19 cellular contexts compared by ENCODE assay signal in genomic region chr10:34323197-34323596, GRCh38.
DNase-seq lines count a peak whose midpoint lies in the region; ATAC-seq and TF ChIP-seq lines count a peak whose summit lies in the region.
"Had no signal": no experiment of that assay in that cellular context is flagged by ENCODE, and none has a peak within 500 bp of the region (broad histone marks: within the 10 kb centered on the region; RNA-seq: fewer than 3 reads in every experiment).

No MANE protein-coding gene starts in this region.

- H3K9me3 Mint-ChIP-seq in GM23338: no peaks in the 10 kb centered on the region
- H3K9me3 Mint-ChIP-seq: CD8-positive, alpha-beta T cell; stimulated activated naive CD8-positive, alpha-beta T cell treated with anti-CD3 and anti-CD28 coated beads, Interleukin-15, amount 100 ng/mL, for 72 hours; T-cell had no signal

- H3K9me3 ChIP-seq in skeletal muscle satellite cell (replicated peaks; ENCODE audit: low read length): no peaks in the 10 kb centered on the region
- H3K9me3 ChIP-seq: breast epithelium had no signal

- 0 out of 2 replicates have a peak overlapping the region, but pooled peaks have one; percentile 5 for H3K27ac Mint-ChIP-seq in GM23338
- H3K27ac Mint-ChIP-seq: CD8-positive, alpha-beta T cell; effector memory CD8-positive, alpha-beta T cell; stimulated activated naive CD8-positive, alpha-beta T cell treated with anti-CD3 and anti-CD28 coated beads, Interleukin-15, amount 100 ng/mL, for 72 hours; T-cell had no signal

- no peak for ATAC-seq in GM23338
- peak; percentile 13; the same call in 2 of the 3 replicates for ATAC-seq in SK-N-SH treated with all-trans-retinoic acid at 6 μM for 48 hours
- ATAC-seq in HG03565 (IDR thresholded peaks at IDR 0.05; ENCODE audit: unreplicated experiment): no peak
- ATAC-seq: CD8-positive, alpha-beta T cell; effector memory CD8-positive, alpha-beta T cell; Panc1; stimulated activated naive CD8-positive, alpha-beta T cell treated with anti-CD3 and anti-CD28 coated beads, Interleukin-15, amount 100 ng/mL, for 72 hours; T-cell had no signal

- H3K4me3 ChIP-seq in GM23338 (no peak overlapping the region), fibroblast of mammary gland (ENCODE audit: control insufficient read depth, low read depth, low read length) (no peak overlapping the region), skeletal muscle satellite cell (ENCODE audit: low read length) (no peak overlapping the region)
- H3K4me3 ChIP-seq: breast epithelium had no signal

- H4K20me1 ChIP-seq in GM23338 (replicated peaks; ENCODE audit: insufficient read depth): no peaks in the 10 kb centered on the region

- no peaks in the 10 kb centered on the region for H3K79me2 ChIP-seq in GM23338 (replicated peaks; ENCODE audit: insufficient read depth)

- H3K36me3 ChIP-seq in GM23338 (ENCODE audit: insufficient read depth) (no peaks in the 10 kb centered on the region), skeletal muscle satellite cell (ENCODE audit: insufficient read depth, low read length) (no peaks in the 10 kb centered on the region)
- H3K36me3 ChIP-seq: breast epithelium had no signal

- H3K27me3 Mint-ChIP-seq in GM23338 (ENCODE audit: insufficient read depth, low read depth, poor library complexity): peaks cover 7% of the 10 kb centered on the region
- H3K27me3 Mint-ChIP-seq: effector memory CD8-positive, alpha-beta T cell; stimulated activated naive CD8-positive, alpha-beta T cell treated with anti-CD3 and anti-CD28 coated beads, Interleukin-15, amount 100 ng/mL, for 72 hours had no signal

- no peak overlapping the region for H3K27ac ChIP-seq in GM23338 (ENCODE audit: low read depth)

- H3K9ac ChIP-seq in skeletal muscle satellite cell (ENCODE audit: low read depth, low read length): no peak overlapping the region

- DNase-seq in GM23338 (ENCODE audit: low spot score): no peak
- peak; percentile 55 for DNase-seq in fibroblast of mammary gland (ENCODE audit: low read depth)
- no peak for DNase-seq in NOMO-1 (lab: John Stamatoyannopoulos, UW; ENCODE audit: unreplicated experiment in 2 of 2)
- no peak for DNase-seq in kidney glomerular epithelial cell (lab: John Stamatoyannopoulos, UW)
- DNase-seq: activated naive CD4-positive, alpha-beta T cell; CD8-positive, alpha-beta T cell; effector memory CD8-positive, alpha-beta T cell; Karpas-422; midbrain; NCI-H1694; NCI-H524 treated with DMSO at 0.1 percent for 48 hours; small intestine; stimulated activated naive CD8-positive, alpha-beta T cell treated with anti-CD3 and anti-CD28 coated beads, Interleukin-15, amount 100 ng/mL, for 72 hours; T-cell had no signal

- H3K4me1 Mint-ChIP-seq in GM23338: peaks cover 29% of the 10 kb centered on the region
- H3K4me1 Mint-ChIP-seq: stimulated activated naive CD8-positive, alpha-beta T cell treated with anti-CD3 and anti-CD28 coated beads, Interleukin-15, amount 100 ng/mL, for 72 hours; T-cell had no signal

- TF ChIP-seq CTCF in GM23338 (conservative IDR thresholded peaks at IDR 0.05; ENCODE audit: low read depth in 2 of 2) (no peak), fibroblast of mammary gland (conservative IDR thresholded peaks at IDR 0.05; ENCODE audit: control insufficient read depth, insufficient read depth, low read depth, low read length) (no peak)

- no peaks in the 10 kb centered on the region for H3F3A ChIP-seq in GM23338 (replicated peaks; ENCODE audit: low read depth)

- H3K4me1 ChIP-seq in GM23338 (ENCODE audit: insufficient read depth) (peaks cover 17% of the 10 kb centered on the region), skeletal muscle satellite cell (ENCODE audit: control insufficient read depth, insufficient read depth, low read length) (peaks cover 30% of the 10 kb centered on the region)
- H3K4me1 ChIP-seq: breast epithelium had no signal

- no peaks in the 10 kb centered on the region for H3K9me2 ChIP-seq in GM23338 (ENCODE audit: insufficient read depth)

- H3K4me2 ChIP-seq in GM23338 (no peak overlapping the region), skeletal muscle satellite cell (ENCODE audit: low read length) (peak overlapping the region; percentile 30)

- peaks cover 4% of the 10 kb centered on the region; the same call in 1 of the 3 replicates for H3K36me3 Mint-ChIP-seq in GM23338 (ENCODE audit: low read depth)
- H3K36me3 Mint-ChIP-seq: CD8-positive, alpha-beta T cell; T-cell had no signal

- no peak overlapping the region for H2AFZ ChIP-seq in GM23338

- H3K27me3 ChIP-seq in GM23338 (ENCODE audit: insufficient read depth) (no peaks in the 10 kb centered on the region), skeletal muscle satellite cell (ENCODE audit: control insufficient read depth, insufficient read depth, low read length) (no peaks in the 10 kb centered on the region)
- H3K27me3 ChIP-seq: breast epithelium had no signal

- no peak overlapping the region for H3K4me3 Mint-ChIP-seq in GM23338
- H3K4me3 Mint-ChIP-seq: CD8-positive, alpha-beta T cell; effector memory CD8-positive, alpha-beta T cell; stimulated activated naive CD8-positive, alpha-beta T cell treated with anti-CD3 and anti-CD28 coated beads, Interleukin-15, amount 100 ng/mL, for 72 hours; T-cell had no signal

TF ChIP-seq in GM23338, 12 proteins besides CTCF, POLR2A, EP300 and RAD21 (continues in another document):
- TF ChIP-seq ZNF114 (CRISPR knock-in tag; IDR thresholded peaks at IDR 0.05): no peak
- TF ChIP-seq ZNF331 (CRISPR knock-in tag; IDR thresholded peaks at IDR 0.05; ENCODE audit: low read depth): no peak
- no peak for TF ChIP-seq EZH2 (IDR thresholded peaks at IDR 0.05; ENCODE audit: low read depth, unreplicated experiment)
- no peak for TF ChIP-seq EZH2phosphoT487 (IDR thresholded peaks at IDR 0.05; ENCODE audit: unreplicated experiment)

TF ChIP-seq in SK-N-SH treated with all-trans-retinoic acid at 6 μM for 48 hours, 23 proteins besides CTCF, POLR2A, EP300 and RAD21:
- no peak for TF ChIP-seq TCF4 (CRISPR knock-in tag; IDR thresholded peaks at IDR 0.05; ENCODE audit: borderline replicate concordance)
- TF ChIP-seq ISL1 (CRISPR knock-in tag; IDR thresholded peaks at IDR 0.05): no peak
- no peak for TF ChIP-seq ZNF565 (CRISPR knock-in tag; conservative IDR thresholded peaks at IDR 0.05; ENCODE audit: low read depth)
- TF ChIP-seq OSR1 (CRISPR knock-in tag; IDR thresholded peaks at IDR 0.05): no peak
- TF ChIP-seq, protein P1, sequence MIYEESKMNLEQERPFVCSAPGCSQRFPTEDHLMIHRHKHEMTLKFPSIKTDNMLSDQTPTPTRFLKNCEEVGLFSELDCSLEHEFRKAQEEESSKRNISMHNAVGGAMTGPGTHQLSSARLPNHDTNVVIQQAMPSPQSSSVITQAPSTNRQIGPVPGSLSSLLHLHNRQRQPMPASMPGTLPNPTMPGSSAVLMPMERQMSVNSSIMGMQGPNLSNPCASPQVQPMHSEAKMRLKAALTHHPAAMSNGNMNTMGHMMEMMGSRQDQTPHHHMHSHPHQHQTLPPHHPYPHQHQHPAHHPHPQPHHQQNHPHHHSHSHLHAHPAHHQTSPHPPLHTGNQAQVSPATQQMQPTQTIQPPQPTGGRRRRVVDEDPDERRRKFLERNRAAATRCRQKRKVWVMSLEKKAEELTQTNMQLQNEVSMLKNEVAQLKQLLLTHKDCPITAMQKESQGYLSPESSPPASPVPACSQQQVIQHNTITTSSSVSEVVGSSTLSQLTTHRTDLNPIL (CRISPR knock-in tag; IDR thresholded peaks at IDR 0.05; ENCODE audit: low read depth): no peak
- no peak for TF ChIP-seq POU6F1 (CRISPR knock-in tag; IDR thresholded peaks at IDR 0.05; ENCODE audit: borderline replicate concordance, low read depth)
- TF ChIP-seq ZFP3 (CRISPR knock-in tag; IDR thresholded peaks at IDR 0.05): no peak
- no peak for TF ChIP-seq GLIS3 (CRISPR knock-in tag; IDR thresholded peaks at IDR 0.05)
- TF ChIP-seq PPARA (CRISPR knock-in tag; IDR thresholded peaks at IDR 0.05; ENCODE audit: borderline replicate concordance): no peak
- TF ChIP-seq ZNF70 (CRISPR knock-in tag; IDR thresholded peaks at IDR 0.05): no peak
- TF ChIP-seq ESRRG (CRISPR knock-in tag; IDR thresholded peaks at IDR 0.05): no peak
- TF ChIP-seq CSDC2 (CRISPR knock-in tag; IDR thresholded peaks at IDR 0.05): no peak
- no peak for TF ChIP-seq ZC3H10 (CRISPR knock-in tag; IDR thresholded peaks at IDR 0.05)
- TF ChIP-seq TOX (CRISPR knock-in tag; IDR thresholded peaks at IDR 0.05; ENCODE audit: borderline replicate concordance): no peak
TF ChIP-seq in SK-N-SH treated with all-trans-retinoic acid at 6 μM for 48 hours: peak in this region for 0.
